ENCODE assay signal across 1 cellular context in genomic region chr20:32761831-32762753, GRCh38.
A peak's percentile ranks its signal among the peaks of the same experiment; 100 is the strongest.
TF ChIP-seq lines count a peak whose summit lies in the region.

Gene DNMT3B (plus strand): TSS chr20:32762385. CDS start chr20:32780324, 17,939 bp downstream.

TF ChIP-seq in HepG2, 621 proteins besides CTCF, POLR2A, EP300 and RAD21 (continued from another document and continues in another):
- TF ChIP-seq SNAPC2 (CRISPR knock-in tag; IDR thresholded peaks at IDR 0.05) (no peak), TRAFD1 (CRISPR knock-in tag; IDR thresholded peaks at IDR 0.05; ENCODE audit: borderline replicate concordance) (no peak), ZNF318 (CRISPR knock-in tag; IDR thresholded peaks at IDR 0.05) (no peak), PRDM4 (CRISPR knock-in tag; IDR thresholded peaks at IDR 0.05; ENCODE audit: borderline replicate concordance) (no peak), ZNF343 (CRISPR knock-in tag; IDR thresholded peaks at IDR 0.05) (no peak), HMGXB4 (CRISPR knock-in tag; IDR thresholded peaks at IDR 0.05; ENCODE audit: borderline replicate concordance in 1 of 2, low read depth in 1 of 2) (no peak), SIN3A (IDR thresholded peaks at IDR 0.05; ENCODE audit: borderline replicate concordance, low read depth, low read length) (peak; percentile 86; the same call in 1 of the 2 replicates), ZNF3 (CRISPR knock-in tag; IDR thresholded peaks at IDR 0.05) (no peak), ZNF34 (CRISPR knock-in tag; IDR thresholded peaks at IDR 0.05; ENCODE audit: borderline replicate concordance) (no peak), ZKSCAN8 (CRISPR knock-in tag; IDR thresholded peaks at IDR 0.05; ENCODE audit: borderline replicate concordance) (no peak), ZNF781 (CRISPR knock-in tag; IDR thresholded peaks at IDR 0.05; ENCODE audit: borderline replicate concordance, not compliant biosample characterization) (no peak), MXI1 (IDR thresholded peaks at IDR 0.05; ENCODE audit: borderline replicate concordance, low read depth, low read length) (peak; percentile 25; the same call in 1 of the 3 replicates), ZMAT5 (CRISPR knock-in tag; IDR thresholded peaks at IDR 0.05; ENCODE audit: borderline replicate concordance, low read depth) (no peak), ETV5 (CRISPR knock-in tag; IDR thresholded peaks at IDR 0.05; ENCODE audit: borderline replicate concordance) (peak; percentile 5; the same call in 1 of the 2 replicates), ZNF138 (CRISPR knock-in tag; IDR thresholded peaks at IDR 0.05; ENCODE audit: low read depth) (no peak), MAF1 (CRISPR knock-in tag; IDR thresholded peaks at IDR 0.05; ENCODE audit: borderline replicate concordance) (no peak), ZBED4 (CRISPR knock-in tag; IDR thresholded peaks at IDR 0.05; ENCODE audit: borderline replicate concordance) (no peak), CSRNP1 (CRISPR knock-in tag; IDR thresholded peaks at IDR 0.05) (peak; percentile 82; the same call in 1 of the 2 replicates), ZNF224 (CRISPR knock-in tag; IDR thresholded peaks at IDR 0.05) (no peak), SKIL (CRISPR knock-in tag; IDR thresholded peaks at IDR 0.05; ENCODE audit: borderline replicate concordance) (no peak; the same call in 1 of the 2 replicates), GZF1 (CRISPR knock-in tag; IDR thresholded peaks at IDR 0.05) (no peak), LRRFIP1 (CRISPR knock-in tag; conservative IDR thresholded peaks at IDR 0.05) (no peak), ARNT2 (CRISPR knock-in tag; IDR thresholded peaks at IDR 0.05; ENCODE audit: low read depth) (peak; percentile 83), FOXA1 (IDR thresholded peaks at IDR 0.05) (no peak), FOXA1 (CRISPR knock-in tag; IDR thresholded peaks at IDR 0.05) (peak; percentile 21; the same call in 1 of the 2 replicates), NKX3-1 (CRISPR knock-in tag; IDR thresholded peaks at IDR 0.05) (no peak), SNAI1 (CRISPR knock-in tag; IDR thresholded peaks at IDR 0.05; ENCODE audit: borderline replicate concordance) (no peak)
